Comparison of ENCODE assay signal across 8 cellular contexts in the genomic region with DNA sequence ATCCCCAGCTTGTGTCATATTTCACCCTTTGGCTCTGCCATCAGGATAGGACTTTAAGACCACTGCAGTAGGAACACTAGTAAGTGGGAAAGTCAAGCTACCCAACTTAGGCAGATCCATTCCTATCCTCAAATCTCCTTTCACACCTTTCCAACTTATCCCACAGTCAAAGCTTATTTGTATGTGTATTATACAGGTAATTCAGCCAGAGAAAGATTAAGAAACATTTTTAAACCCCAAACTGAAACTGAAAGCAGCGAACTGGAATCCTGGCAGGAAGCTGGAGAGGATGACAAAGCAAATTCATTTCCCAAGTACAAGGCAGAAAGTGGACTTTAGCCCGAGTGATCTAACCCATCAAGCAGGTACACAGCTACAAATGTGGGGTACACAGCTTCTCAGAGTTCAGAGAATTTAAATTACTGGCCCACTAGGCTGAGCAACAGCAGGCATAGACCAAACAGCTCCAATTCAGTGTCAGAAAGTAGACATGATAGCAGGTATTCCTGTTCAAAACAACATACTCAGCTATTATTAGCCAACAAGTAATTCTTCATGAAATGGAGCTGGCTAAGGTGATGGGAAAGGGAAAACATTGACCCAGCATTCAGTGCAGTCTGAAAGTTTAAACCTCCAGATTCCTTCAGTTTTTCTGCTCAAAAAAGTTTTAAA. TPM values are rescaled to one million over a fixed set of nuclear protein-coding genes. Genes with fewer than 3 reads are reported as not detected.
A peak's percentile ranks its signal among the peaks of the same experiment; 100 is the strongest.
DNase-seq lines count a peak whose midpoint lies in the region; ATAC-seq and TF ChIP-seq lines count a peak whose summit lies in the region.

No MANE protein-coding gene starts in this region.

- H3K27ac ChIP-seq in esophagus (ENCODE audit: low read depth in 2 of 2, low read length in 1 of 2): peak overlapping the region; percentile 95 to 96

- peak overlapping the region; percentile 86 for H3K4me3 Mint-ChIP-seq in T-helper 1 cell treated with Interleukin-12 subunit alpha and Interleukin-12 subunit beta and Interleukin-4 antibody, amounts not matched to agents 30 μg/mL and 1 μg/mL, for 36 hours
- peak overlapping the region; percentile 59 to 93 (median 85) for H3K4me3 Mint-ChIP-seq in naive thymus-derived CD8-positive, alpha-beta T cell

- H3K27ac Mint-ChIP-seq in T-helper 1 cell treated with Interleukin-12 subunit alpha and Interleukin-12 subunit beta and Interleukin-4 antibody, amounts not matched to agents 30 μg/mL and 1 μg/mL, for 36 hours: peak overlapping the region; percentile 94
- H3K27ac Mint-ChIP-seq in naive thymus-derived CD8-positive, alpha-beta T cell: peak overlapping the region; percentile 84 to 96 (median 90)

- peak; percentile 25 to 50 for ATAC-seq in naive thymus-derived CD8-positive, alpha-beta T cell
- ATAC-seq in GM21723 (IDR thresholded peaks at IDR 0.05; ENCODE audit: unreplicated experiment) (no peak), HG02870 (IDR thresholded peaks at IDR 0.05; ENCODE audit: unreplicated experiment) (no peak)

- H3K4me1 Mint-ChIP-seq in T-helper 1 cell treated with Interleukin-12 subunit alpha and Interleukin-12 subunit beta and Interleukin-4 antibody, amounts not matched to agents 30 μg/mL and 1 μg/mL, for 36 hours (ENCODE audit: low read depth): peaks cover 48% of the 10 kb centered on the region
- H3K4me1 Mint-ChIP-seq in naive thymus-derived CD8-positive, alpha-beta T cell: peaks cover 19 to 63% (median 45%) of the 10 kb centered on the region in 4 donors

- H3K4me3 ChIP-seq in LNCaP clone FGC (ENCODE audit: low read depth, low read length) (peak overlapping the region; percentile 41), esophagus (ENCODE audit: low read depth in 1 of 2, low read length in 2 of 2) (peak overlapping the region; percentile 16 to 51)

- H3K4me1 ChIP-seq in esophagus (ENCODE audit: control insufficient read depth in 2 of 2, insufficient read depth in 2 of 2, low read length in 1 of 2): peaks cover 0 to 5% of the 10 kb centered on the region in 2 donors

- no peak for TF ChIP-seq CTCF in LNCaP clone FGC (IDR thresholded peaks at IDR 0.05; ENCODE audit: control insufficient read depth, extremely low read depth, insufficient read depth)

- H3K27me3 Mint-ChIP-seq in T-helper 1 cell treated with Interleukin-12 subunit alpha and Interleukin-12 subunit beta and Interleukin-4 antibody, amounts not matched to agents 30 μg/mL and 1 μg/mL, for 36 hours (ENCODE audit: low read depth): no peaks in the 10 kb centered on the region
- no peaks in the 10 kb centered on the region for H3K27me3 Mint-ChIP-seq in naive thymus-derived CD8-positive, alpha-beta T cell

- DNase-seq in DMS79 treated with DMSO at 0.1 percent for 48 hours (lab: John Stamatoyannopoulos, UW): peak; percentile 81
- peak; percentile 61 for DNase-seq in LNCaP clone FGC (ENCODE audit: low read depth)
- peak in 3 of 10 donors; percentile 20 to 24 (median 23) for DNase-seq in naive thymus-derived CD8-positive, alpha-beta T cell
- no peak for DNase-seq in stimulated activated CD4-positive, alpha-beta T cell treated with anti-CD3 and anti-CD28 coated beads, Interleukin-12 subunit alpha, Interleukin-12 subunit beta, amount 100 ng/mL, for 4 hours

- H3K9me3 Mint-ChIP-seq in T-helper 1 cell treated with Interleukin-12 subunit alpha and Interleukin-12 subunit beta and Interleukin-4 antibody, amounts not matched to agents 30 μg/mL and 1 μg/mL, for 36 hours: no peaks in the 10 kb centered on the region
- H3K9me3 Mint-ChIP-seq in naive thymus-derived CD8-positive, alpha-beta T cell: no peaks in the 10 kb centered on the region

- peaks cover 0 to 3% of the 10 kb centered on the region in 2 donors for H3K36me3 ChIP-seq in esophagus (ENCODE audit: control insufficient read depth in 2 of 2, insufficient read depth in 2 of 2, low read length in 1 of 2)

- H3K9me3 ChIP-seq in esophagus (ENCODE audit: control insufficient read depth in 2 of 2, insufficient read depth in 1 of 2, low read depth in 1 of 2, low read length in 1 of 2): no peaks in the 10 kb centered on the region

- H3K27me3 ChIP-seq in esophagus (ENCODE audit: control insufficient read depth in 1 of 2, insufficient read depth in 2 of 2, low read length in 2 of 2): no peaks in the 10 kb centered on the region

- WGBS in esophagus, 2 donors: 0 to 1% methylated on average over 2 of the region's 2 CpGs

- peaks cover 6% of the 10 kb centered on the region for H3K36me3 Mint-ChIP-seq in T-helper 1 cell treated with Interleukin-12 subunit alpha and Interleukin-12 subunit beta and Interleukin-4 antibody, amounts not matched to agents 30 μg/mL and 1 μg/mL, for 36 hours (ENCODE audit: low read depth)
- peaks cover 5 to 20% (median 11%) of the 10 kb centered on the region in 3 donors for H3K36me3 Mint-ChIP-seq in naive thymus-derived CD8-positive, alpha-beta T cell

- POLR2A ChIA-PET in naive thymus-derived CD8-positive, alpha-beta T cell (lab: Charles Lee): interaction anchor here (0.5 to 2.9 kb wide), 9 partner anchors 9 to 100 kb away, joined by 3 to 29 read pairs (median 3); a partner anchor contains a TSS

RNA-seq across cellular contexts. Expression of a gene that starts 39.1 kb away (rescaled TPM):
- 10 to 100 TPM; 27.8 to 32.7 TPM for polyA plus RNA-seq in esophagus
- 10 to 100 TPM; 60.7 to 61.8 TPM for total RNA-seq in naive thymus-derived CD8-positive, alpha-beta T cell
- 10 to 100 TPM; 10.5 to 14.5 (median 11.7) TPM for polyA plus RNA-seq in naive thymus-derived CD8-positive, alpha-beta T cell

Comparison
In these comparisons a context has a peak if more than half of its experiments do, and no peak if none do; other contexts are left out.
1. ATAC-seq: peak in naive thymus-derived CD8-positive, alpha-beta T cell (2 of 2); none in GM21723 (single experiment) and HG02870 (single experiment).